In the genomic region with DNA sequence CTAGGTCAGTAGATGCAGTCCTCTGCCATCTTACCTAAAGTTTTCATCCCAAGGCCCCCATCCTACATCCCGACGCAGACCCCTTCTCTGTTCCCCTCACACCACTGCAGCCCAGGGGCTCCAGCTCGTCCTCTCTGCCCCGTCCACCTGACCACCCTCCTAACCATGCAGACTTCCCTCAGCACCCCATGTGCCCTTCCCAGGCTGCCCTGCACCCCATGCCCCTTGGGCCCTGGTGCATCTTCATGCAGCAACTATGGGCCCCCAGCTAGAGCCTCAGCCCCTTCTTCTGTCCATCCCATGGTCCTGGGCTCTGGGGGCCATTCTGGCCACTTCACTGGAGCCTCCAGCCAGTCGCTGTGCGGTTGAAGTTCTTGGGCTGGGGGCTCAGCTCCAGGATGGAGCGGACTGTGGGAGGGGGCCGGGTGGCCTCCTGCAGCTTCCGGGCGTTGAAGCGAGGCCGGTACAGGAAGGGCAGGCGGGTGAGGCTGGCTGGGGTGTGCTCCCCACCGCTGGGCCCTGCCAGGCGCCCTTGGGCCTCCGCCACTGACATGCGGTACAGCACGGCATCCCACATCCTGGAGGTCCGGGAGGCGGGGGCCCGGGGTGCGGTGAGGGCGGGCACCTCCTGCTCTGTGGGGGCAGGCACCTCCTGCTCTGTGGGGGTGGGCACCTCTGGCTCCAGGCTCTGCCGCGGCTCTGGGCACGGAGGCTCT, we compare ENCODE assay signal across 8 cellular contexts. TPM values are rescaled to one million over a fixed set of nuclear protein-coding genes. Genes with fewer than 3 reads are reported as not detected.
A peak's percentile ranks its signal among the peaks of the same experiment; 100 is the strongest.
DNase-seq lines count a peak whose midpoint lies in the region; ATAC-seq lines count a peak whose summit lies in the region.

No MANE protein-coding gene starts in this region.

- DNase-seq in MV-4-11 (lab: John Stamatoyannopoulos, UW) (peak; percentile 43), left lobe of liver (ENCODE audit: low spot score) (no peak), superior temporal gyrus (ENCODE audit: extremely low spot score) (no peak), inferior parietal cortex (ENCODE audit: extremely low spot score) (no peak)
- peak; percentile 71 for DNase-seq in activated T-cell treated with anti-CD3 and anti-CD28 coated beads, Interleukin-2, amount 50 U/mL, for 1 hour
- peak; percentile 57 to 61 for DNase-seq in stimulated activated CD8-positive, alpha-beta memory T cell treated with anti-CD3 and anti-CD28 coated beads, Interleukin-2, amount 100 ng/mL, for 48 hours (ENCODE audit: low read depth in 2 of 2)

- ATAC-seq in left lobe of liver (peak; percentile 33), HG03439 (IDR thresholded peaks at IDR 0.05; ENCODE audit: unreplicated experiment) (no peak), HG03469 (IDR thresholded peaks at IDR 0.05; ENCODE audit: unreplicated experiment) (no peak)

RNA-seq across cellular contexts. Expression of a gene that starts 2.7 kb away (rescaled TPM):
- total RNA-seq in left lobe of liver: not detected

RNA-seq across cellular contexts. Expression of a gene that starts 30.5 kb away (rescaled TPM):
- total RNA-seq in left lobe of liver: not detected

RNA-seq across cellular contexts. Expression of a gene that starts 36.1 kb away (rescaled TPM):
- total RNA-seq in left lobe of liver: 3.6 TPM

RNA-seq across cellular contexts. Expression of a gene that starts 50.2 kb away (rescaled TPM):
- not detected for total RNA-seq in left lobe of liver

RNA-seq across cellular contexts. Expression of a gene that starts 54.2 kb away (rescaled TPM):
- total RNA-seq in left lobe of liver: 0.30 TPM

Comparison
In these comparisons a context has a peak if more than half of its experiments do, and no peak if none do; other contexts are left out.
1. DNase-seq: peak in MV-4-11 (single experiment), activated T-cell treated with anti-CD3 and anti-CD28 coated beads, Interleukin-2, amount 50 U/mL, for 1 hour (single experiment) and stimulated activated CD8-positive, alpha-beta memory T cell treated with anti-CD3 and anti-CD28 coated beads, Interleukin-2, amount 100 ng/mL, for 48 hours (2 of 2); none in left lobe of liver (single experiment), superior temporal gyrus (single experiment) and inferior parietal cortex (single experiment).